ENCODE assay signal across 8 cellular contexts in genomic region chrX:53422091-53422914, GRCh38. TPM values are rescaled to one million over a fixed set of nuclear protein-coding genes. Genes with fewer than 3 reads are reported as not detected.
A peak's percentile ranks its signal among the peaks of the same experiment; 100 is the strongest.
DNase-seq lines count a peak whose midpoint lies in the region; ATAC-seq and TF ChIP-seq lines count a peak whose summit lies in the region.

Gene RIBC1 (plus strand): TSS chrX:53422873. CDS start chrX:53426277, 3,404 bp downstream.
Gene SMC1A (minus strand): TSS chrX:53422654. CDS start chrX:53422600, 54 bp downstream.

- TF ChIP-seq CTCF in GM10248 (IDR thresholded peaks at IDR 0.05; ENCODE audit: control extremely low read depth, extremely low read depth, low read depth, missing control alignments) (no peak), SK-N-SH (IDR thresholded peaks at IDR 0.05) (no peak)

- no peaks in the 10 kb centered on the region for H3K27me3 ChIP-seq in SK-N-SH (ENCODE audit: insufficient read depth)

- peak; percentile 97 for DNase-seq in GM10248 (ENCODE audit: extremely low spot score)
- peak; percentile 98 for DNase-seq in NCI-H1092 (lab: John Stamatoyannopoulos, UW)
- DNase-seq in SK-N-SH: peak; percentile 96
- peak; percentile 90 to 94 for DNase-seq in activated naive CD4-positive, alpha-beta T cell treated with anti-CD3 and anti-CD28 coated beads, Interleukin-2, amount 50 U/mL, for 72 hours (ENCODE audit: low spot score in 2 of 2)
- peak; percentile 92 for DNase-seq in globus pallidus (ENCODE audit: low spot score)
- DNase-seq in non-pigmented ciliary epithelial cell (ENCODE audit: low read depth): peak; percentile 84
- DNase-seq in superior temporal gyrus (ENCODE audit: extremely low spot score): peak; percentile 92

- peak within 1 kb of the TSS; percentile 70 to 85 for H3K4me3 ChIP-seq in SK-N-SH (ENCODE audit: low read depth in 2 of 2, low read length in 1 of 2)

- peak; percentile 33 to 58; a peak in 3 of 4 replicates for TF ChIP-seq EP300 in SK-N-SH (IDR thresholded peaks at IDR 0.05; ENCODE audit: borderline replicate concordance in 1 of 2, low read depth in 1 of 2, low read length in 1 of 2)

- H3K9me3 Mint-ChIP-seq in activated naive CD4-positive, alpha-beta T cell treated with anti-CD3 and anti-CD28 coated beads, Interleukin-2, amount 50 U/mL, for 72 hours: no peaks in the 10 kb centered on the region

- peaks cover 0 to 3% of the 10 kb centered on the region in 2 experiments for H3K36me3 ChIP-seq in SK-N-SH (replicated peaks in 1 of 2; ENCODE audit: control insufficient read depth in 1 of 2, insufficient read depth in 2 of 2, low read length in 1 of 2)

- peak within 1 kb of the TSS; percentile 87 for H3K4me2 ChIP-seq in SK-N-SH

- peak within 1 kb of the TSS; percentile 84 for H2AFZ ChIP-seq in SK-N-SH (ENCODE audit: low read depth)

- POLR2A ChIA-PET in GM10248 (lab: Yijun Ruan, JAX): interaction anchor here (0.5 to 1.6 kb wide), 3 partner anchors 14 to 616 kb away, joined by 3 to 5 read pairs (median 4); partner anchors contain the start of gene HUWE1
- POLR2A ChIA-PET in SK-N-SH (lab: Yijun Ruan, JAX): interaction anchor here (0.6 to 1.6 kb wide), 9 partner anchors 11 to 1060 kb away, joined by 3 to 8 read pairs (median 4); partner anchors contain the start of gene HSD17B10

- H3K27ac ChIP-seq in SK-N-SH (ENCODE audit: low read depth in 2 of 2, low read length in 1 of 2): peak within 1 kb of the TSS; percentile 83 to 87

- H4K20me1 ChIP-seq in SK-N-SH (ENCODE audit: insufficient read depth): peaks cover 23% of the 10 kb centered on the region

- peaks cover 48% of the 10 kb centered on the region for H3K79me2 ChIP-seq in SK-N-SH (ENCODE audit: insufficient read depth)

- TF ChIP-seq RAD21 in SK-N-SH (IDR thresholded peaks at IDR 0.05; ENCODE audit: low read length): no peak

- CTCF ChIA-PET in GM10248 (lab: Yijun Ruan, JAX) (interaction anchor here (1.0 to 3.2 kb wide), 6 partner anchors 10 to 138 kb away, joined by 3 to 24 read pairs (median 9); no protein-coding TSS in a partner anchor), SK-N-SH (lab: Yijun Ruan, JAX) (interaction anchor here (1.4 to 3.8 kb wide), 6 partner anchors 11 to 138 kb away, joined by 5 to 30 read pairs (median 15); partner anchors contain the start of gene HSD17B10)

- peak within 1 kb of the TSS; percentile 89 for H3K9ac ChIP-seq in SK-N-SH

- H3K4me1 ChIP-seq in SK-N-SH (ENCODE audit: control insufficient read depth in 1 of 2, insufficient read depth in 2 of 2, low read depth in 1 of 2, low read length in 1 of 2): peaks cover 5 to 14% of the 10 kb centered on the region in 2 experiments; a peak in 2 of 4 replicates

- peaks cover 16 to 17% of the 10 kb centered on the region in 2 donors for H3K36me3 Mint-ChIP-seq in activated naive CD4-positive, alpha-beta T cell treated with anti-CD3 and anti-CD28 coated beads, Interleukin-2, amount 50 U/mL, for 72 hours

- WGBS in SK-N-SH (ENCODE audit: low lambda C conversion rate): under 1% methylated on average over 27 of the region's 78 CpGs

- peak; percentile 97 for ATAC-seq in HG02610 (IDR thresholded peaks at IDR 0.05; ENCODE audit: unreplicated experiment)
- ATAC-seq in activated naive CD4-positive, alpha-beta T cell treated with anti-CD3 and anti-CD28 coated beads, Interleukin-2, amount 50 U/mL, for 72 hours: peak; percentile 89 to 91

- H3K9me2 ChIP-seq in SK-N-SH: no peaks in the 10 kb centered on the region

- H3K27ac Mint-ChIP-seq in activated naive CD4-positive, alpha-beta T cell treated with anti-CD3 and anti-CD28 coated beads, Interleukin-2, amount 50 U/mL, for 72 hours: peak within 1 kb of the TSS; percentile 89 to 100

- no peaks in the 10 kb centered on the region for H3F3A ChIP-seq in SK-N-SH (replicated peaks; ENCODE audit: insufficient read depth)

- no peaks in the 10 kb centered on the region for H3K9me3 ChIP-seq in SK-N-SH

TF ChIP-seq in SK-N-SH, 30 proteins besides CTCF, POLR2A, EP300 and RAD21 (continues in another document):
- TF ChIP-seq ZBTB33 (IDR thresholded peaks at IDR 0.05; ENCODE audit: borderline replicate concordance, low read depth) (peak; percentile 98), JUND (IDR thresholded peaks at IDR 0.05) (peak; percentile 11; the same call in 1 of the 2 replicates), RCOR1 (IDR thresholded peaks at IDR 0.05; ENCODE audit: low read length) (peak; percentile 32; the same call in 1 of the 2 replicates), POLR2AphosphoS5 (IDR thresholded peaks at IDR 0.05; ENCODE audit: low read depth, low read length) (peak; percentile 79), FOXJ3 (CRISPR knock-in tag; IDR thresholded peaks at IDR 0.05) (no peak), YY1 (IDR thresholded peaks at IDR 0.05; ENCODE audit: low read depth) (no peak; the same call in 1 of the 2 replicates), EZH2phosphoT487 (IDR thresholded peaks at IDR 0.05; ENCODE audit: borderline replicate concordance, low read depth) (no peak), TEAD4 (IDR thresholded peaks at IDR 0.05; ENCODE audit: borderline replicate concordance, insufficient read depth) (0 out of 2 replicates have a peak, but pooled peaks have one; percentile 14), REST (IDR thresholded peaks at IDR 0.05; ENCODE audit: low read depth, low read length) (no peak), CHD2 (IDR thresholded peaks at IDR 0.05; ENCODE audit: low read length, partially characterized antibody) (peak; percentile 99), FOSL2 (IDR thresholded peaks at IDR 0.05; ENCODE audit: borderline replicate concordance, low read depth) (no peak), RFX5 (IDR thresholded peaks at IDR 0.05; ENCODE audit: low read length) (peak; percentile 89), FOXM1 (IDR thresholded peaks at IDR 0.05; ENCODE audit: low read depth) (no peak), SIN3A (IDR thresholded peaks at IDR 0.05; ENCODE audit: borderline replicate concordance, low read depth, low read length) (peak; percentile 88; the same call in 1 of the 2 replicates), MXI1 (IDR thresholded peaks at IDR 0.05; ENCODE audit: low read depth, low read length) (peak; percentile 80), TCF12 (IDR thresholded peaks at IDR 0.05) (no peak)
- TF ChIP-seq, protein P1, sequence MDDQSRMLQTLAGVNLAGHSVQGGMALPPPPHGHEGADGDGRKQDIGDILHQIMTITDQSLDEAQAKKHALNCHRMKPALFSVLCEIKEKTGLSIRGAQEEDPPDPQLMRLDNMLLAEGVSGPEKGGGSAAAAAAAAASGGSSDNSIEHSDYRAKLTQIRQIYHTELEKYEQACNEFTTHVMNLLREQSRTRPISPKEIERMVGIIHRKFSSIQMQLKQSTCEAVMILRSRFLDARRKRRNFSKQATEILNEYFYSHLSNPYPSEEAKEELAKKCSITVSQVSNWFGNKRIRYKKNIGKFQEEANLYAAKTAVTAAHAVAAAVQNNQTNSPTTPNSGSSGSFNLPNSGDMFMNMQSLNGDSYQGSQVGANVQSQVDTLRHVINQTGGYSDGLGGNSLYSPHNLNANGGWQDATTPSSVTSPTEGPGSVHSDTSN (IDR thresholded peaks at IDR 0.05): 0 out of 2 replicates have a peak, but pooled peaks have one; percentile 9

RNA-seq across cellular contexts. Expression of gene RIBC1, which starts in this region (rescaled TPM):
- 0.33 and 0.45 TPM in 2 replicates for polyA plus RNA-seq in SK-N-SH (2012; rRNA removed)
- 0.54 and 0.67 TPM in 2 replicates for polyA plus RNA-seq in SK-N-SH (2012; cell fraction: cytosol; rRNA removed)
- 0.69 and 1.4 TPM in 2 replicates for polyA plus RNA-seq in SK-N-SH (2012; cell fraction: nucleus; rRNA removed)
- total RNA-seq in activated naive CD4-positive, alpha-beta T cell treated with anti-CD3 and anti-CD28 coated beads, Interleukin-2, amount 50 U/mL, for 72 hours: 1 to 10 TPM in 1 of 2 donors, under 1 TPM in 1; 0.80 to 1.7 TPM

RNA-seq across cellular contexts. Expression of gene SMC1A, which starts in this region (rescaled TPM):
- 34.6 and 34.9 TPM in 2 replicates for polyA plus RNA-seq in SK-N-SH (2012; rRNA removed)
- polyA plus RNA-seq in SK-N-SH (2012; cell fraction: cytosol; rRNA removed): 33.3 and 36.4 TPM in 2 replicates
- polyA plus RNA-seq in SK-N-SH (2012; cell fraction: nucleus; rRNA removed): 36.0 and 47.8 TPM in 2 replicates
- total RNA-seq in activated naive CD4-positive, alpha-beta T cell treated with anti-CD3 and anti-CD28 coated beads, Interleukin-2, amount 50 U/mL, for 72 hours: 100 to 1,000 TPM; 119 to 152 TPM

Comparison
In these comparisons a context has a peak if more than half of its experiments do, and no peak if none do; other contexts are left out.
1. Peak in every context shown above with its lines: DNase-seq, ATAC-seq, H3K4me3 ChIP-seq and H3K27ac ChIP-seq.